8 cellular contexts compared by ENCODE assay signal in genomic region chr5:112551437-112552018, GRCh38.
DNase-seq lines count a peak whose midpoint lies in the region; ATAC-seq and TF ChIP-seq lines count a peak whose summit lies in the region.

No MANE protein-coding gene starts in this region.

- H3K9me3 ChIP-seq in adrenal gland (replicated peaks in 1 of 3): no peaks in the 10 kb centered on the region
- no peaks in the 10 kb centered on the region for H3K9me3 ChIP-seq in sigmoid colon

- H3K4me1 ChIP-seq in adrenal gland (replicated peaks in 1 of 2) (peaks cover 0 to 4% of the 10 kb centered on the region in 2 donors), sigmoid colon (peaks cover 0 to 18% (median 12%) of the 10 kb centered on the region in 4 donors)

- TF ChIP-seq EP300 in sigmoid colon (IDR thresholded peaks at IDR 0.05): no peak

- DNase-seq in Right ventricle myocardium superior (no peak), Right ventricle myocardium inferior (ENCODE audit: missing footprints) (no peak), NCI-H748 treated with DMSO at 0.1 percent for 48 hours (lab: John Stamatoyannopoulos, UW) (peak; percentile 30), adrenal gland (peak; percentile 23 to 66 (median 48)), left cardiac atrium (no peak), sigmoid colon (no peak), NK-92 (lab: John Stamatoyannopoulos, UW; ENCODE audit: unreplicated experiment) (no peak)

- no peaks in the 10 kb centered on the region for H3K36me3 ChIP-seq in adrenal gland (replicated peaks in 1 of 2)
- no peaks in the 10 kb centered on the region for H3K36me3 ChIP-seq in sigmoid colon

- peak; percentile 75 for ATAC-seq in Right ventricle myocardium superior (ENCODE audit: poor library complexity)
- ATAC-seq in Right ventricle myocardium inferior: no peak
- peak; percentile 47 for ATAC-seq in HG03135 (IDR thresholded peaks at IDR 0.05; ENCODE audit: unreplicated experiment)
- ATAC-seq in left cardiac atrium: peak; percentile 35 to 62

- intact Hi-C loops in Right ventricle myocardium superior (cut with DNase I) (loop anchor here (2.0 kb wide), 1 partner anchor 205 kb away; no protein-coding TSS in a partner anchor), Right ventricle myocardium inferior (cut with DNase I) (loop anchor here (1.0 to 10.0 kb wide), 4 partner anchors 206 to 1053 kb away; partner anchors contain the start of gene REEP5), adrenal gland (cut with DNase I) (loop anchor here (2.0 to 10.0 kb wide), 3 partner anchors 205 to 373 kb away; partner anchors contain the start of gene REEP5 (in 1 of the 2)), left cardiac atrium (cut with DNase I) (loop anchor here (2.0 to 5.0 kb wide), 2 partner anchors 205 to 206 kb away; no protein-coding TSS in a partner anchor), sigmoid colon (cut with DNase I) (loop anchor here (1.0 to 5.0 kb wide), 4 partner anchors 56 to 371 kb away; partner anchors contain the start of gene REEP5)

- TF ChIP-seq CTCF in adrenal gland (IDR thresholded peaks at IDR 0.05) (peak; percentile 65 to 89 (median 80)), sigmoid colon (IDR thresholded peaks at IDR 0.05) (peak; percentile 51 to 78 (median 68))

- H3K27me3 ChIP-seq in adrenal gland (no peaks in the 10 kb centered on the region), sigmoid colon (no peaks in the 10 kb centered on the region)

- H3K27ac ChIP-seq in adrenal gland (no peak overlapping the region), sigmoid colon (peak overlapping the region in 2 of 4 donors; percentile 21 to 25)

- WGBS in adrenal gland, 4 donors: 40 to 46% (median 41%) methylated on average over 5 of the region's 5 CpGs
- WGBS in sigmoid colon, 2 donors: 29 to 49% methylated on average over 5 of the region's 5 CpGs

- TF ChIP-seq POLR2A in adrenal gland (IDR thresholded peaks at IDR 0.05): no peak
- no peak for TF ChIP-seq POLR2A in sigmoid colon (IDR thresholded peaks at IDR 0.05)

- H3K4me3 ChIP-seq in adrenal gland: no peak overlapping the region
- H3K4me3 ChIP-seq in sigmoid colon: no peak overlapping the region

Comparison
In these comparisons a context has a peak if more than half of its experiments do, and no peak if none do; other contexts are left out.
1. DNase-seq: peak in NCI-H748 treated with DMSO at 0.1 percent for 48 hours (single experiment) and adrenal gland (7 of 7); none in Right ventricle myocardium superior (single experiment), Right ventricle myocardium inferior (single experiment), left cardiac atrium (single experiment), sigmoid colon (single experiment) and NK-92 (single experiment).